Comparison of ENCODE assay signal across 17 cellular contexts in the genomic region with DNA sequence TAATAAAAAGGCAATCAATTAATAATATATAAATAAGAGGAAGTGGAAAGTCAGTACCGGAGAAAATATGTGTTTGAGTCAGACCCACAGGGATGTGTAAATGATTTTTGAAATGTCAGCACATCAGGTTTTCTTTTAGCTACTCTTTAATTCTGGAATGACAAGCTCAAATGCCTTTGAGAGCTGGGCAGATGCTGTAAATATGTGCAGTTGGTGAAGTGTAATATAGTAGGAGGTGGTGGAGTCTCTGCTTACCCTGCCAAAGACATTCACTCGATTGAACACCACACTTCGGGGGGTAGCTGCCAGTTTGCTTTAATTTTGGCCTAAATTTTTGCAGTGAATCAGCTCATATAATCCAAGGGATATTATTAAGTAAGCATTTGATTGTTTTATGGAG.
DNase-seq lines count a peak whose midpoint lies in the region; ATAC-seq and TF ChIP-seq lines count a peak whose summit lies in the region.
"Had no signal": no experiment of that assay in that cellular context is flagged by ENCODE, and none has a peak within 500 bp of the region (broad histone marks: within the 10 kb centered on the region; RNA-seq: fewer than 3 reads in every experiment).

No MANE protein-coding gene starts in this region.

- H2AFZ ChIP-seq in ACC112 (ENCODE audit: low read length, unreplicated experiment): no peak overlapping the region

- H3K4me1 ChIP-seq in ACC112 (ENCODE audit: control insufficient read depth, insufficient read depth, low read length, unreplicated experiment): peaks cover 31% of the 10 kb centered on the region
- H3K4me1 ChIP-seq in right lobe of liver: peaks cover 0 to 14% (median 1%) of the 10 kb centered on the region in 4 donors
- H3K4me1 ChIP-seq: BLaER1 had no signal

- H3K4me3 ChIP-seq in ACC112 (ENCODE audit: low read depth, low read length): no peak overlapping the region
- no peak overlapping the region for H3K4me3 ChIP-seq in right lobe of liver
- H3K4me3 ChIP-seq: BLaER1, thoracic aorta had no signal

- DNase-seq in Calu3 (no peak), cerebellar cortex (ENCODE audit: low spot score) (peak; percentile 36), iris pigment epithelial cell (ENCODE audit: low read depth) (peak; percentile 34), activated gamma-delta T cell treated with Interleukin-2 at 50 U/mL for 16 hours (no peak), right lobe of liver (no peak)
- DNase-seq in activated CD4-positive, CD25-positive, alpha-beta regulatory T cell treated with anti-CD3 and anti-CD28 coated beads, Interleukin-2, amount 50 U/mL, for 72 hours: no peak
- DNase-seq: activated CD8-positive, alpha-beta T cell treated with anti-CD3 and anti-CD28 coated beads, Interleukin-2, amount 10 ng/mL, durations not matched to agents 7 days and 5 days; activated T-cell treated with anti-CD3 and anti-CD28 coated beads, Interleukin-2, amount 50 U/mL, for 48 hours; central memory CD4-positive, alpha-beta T cell; endodermal cell; NK-92 treated with Interleukin-12 subunit alpha and Interleukin-12 subunit beta, amount 100 ng/mL, for 24 hours; T-helper 17 cell had no signal

- no peaks in the 10 kb centered on the region for H3K36me3 Mint-ChIP-seq in Calu3 (ENCODE audit: insufficient read depth, unreplicated experiment)
- H3K36me3 Mint-ChIP-seq: IgD-negative memory B cell had no signal

- no peaks in the 10 kb centered on the region for H3K9me3 Mint-ChIP-seq in Calu3 (ENCODE audit: low read depth, unreplicated experiment)
- H3K9me3 Mint-ChIP-seq: endodermal cell had no signal

- CTCF ChIA-PET in Calu3 (lab: Charles Lee): interaction anchor here (0.6 to 1.4 kb wide), 8 partner anchors 13 to 792 kb away, joined by 3 to 9 read pairs (median 4); no protein-coding TSS in a partner anchor

- no peaks in the 10 kb centered on the region for H3K9me3 ChIP-seq in right lobe of liver
- H3K9me3 ChIP-seq: BLaER1, thoracic aorta had no signal

- H3K27ac Mint-ChIP-seq in Calu3 (ENCODE audit: unreplicated experiment): peak overlapping the region; percentile 86
- H3K27ac Mint-ChIP-seq: activated CD8-positive, alpha-beta T cell treated with anti-CD3 and anti-CD28 coated beads, Interleukin-2, amount 10 ng/mL, durations not matched to agents 7 days and 5 days; T-helper 17 cell had no signal

- no TSS peak for BruUV-seq in Calu3 (replicated peaks; lab: Mats Ljungman, UMichigan)

- peaks cover 53% of the 10 kb centered on the region for H3K4me1 Mint-ChIP-seq in Calu3 (ENCODE audit: low read depth, unreplicated experiment)
- H3K4me1 Mint-ChIP-seq: IgD-negative memory B cell had no signal

- H3K27me3 ChIP-seq in ACC112 (ENCODE audit: insufficient read depth, low read length) (no peaks in the 10 kb centered on the region), right lobe of liver (no peaks in the 10 kb centered on the region)
- H3K27me3 ChIP-seq: BLaER1 had no signal

- intact Hi-C loops in Calu3 (cut with micrococcal nuclease; ENCODE audit: unreplicated experiment): no loop called here
- intact Hi-C loops in right lobe of liver (cut with DNase I): no loop called here

- H3K79me2 ChIP-seq in ACC112 (ENCODE audit: control insufficient read depth, insufficient read depth, low read length, unreplicated experiment): peaks cover 6% of the 10 kb centered on the region

- WGBS in right lobe of liver (ENCODE audit: insufficient coverage, low coverage, low lambda C conversion rate, missing lambda C conversion rate): 65% methylated on average over 3 of the region's 3 CpGs

- H3K27me3 Mint-ChIP-seq in Calu3 (ENCODE audit: unreplicated experiment): no peaks in the 10 kb centered on the region
- H3K27me3 Mint-ChIP-seq: IgD-negative memory B cell, T-helper 17 cell had no signal

- ATAC-seq in HG02885 (IDR thresholded peaks at IDR 0.05; ENCODE audit: poor library complexity, unreplicated experiment) (no peak), right lobe of liver (no peak)
- ATAC-seq: activated CD8-positive, alpha-beta T cell treated with anti-CD3 and anti-CD28 coated beads, Interleukin-2, amount 10 ng/mL, durations not matched to agents 7 days and 5 days; T-helper 17 cell had no signal

- peak overlapping the region; percentile 55 for H3K4me3 Mint-ChIP-seq in Calu3 (ENCODE audit: low read depth, unreplicated experiment)
- H3K4me3 Mint-ChIP-seq: activated CD8-positive, alpha-beta T cell treated with anti-CD3 and anti-CD28 coated beads, Interleukin-2, amount 10 ng/mL, durations not matched to agents 7 days and 5 days; endodermal cell; IgD-negative memory B cell; T-helper 17 cell had no signal

- peak overlapping the region; percentile 30; the same call in 1 of the 2 replicates for H3K27ac ChIP-seq in ACC112 (ENCODE audit: low read depth, low read length)
- H3K27ac ChIP-seq in right lobe of liver: no peak overlapping the region
- H3K27ac ChIP-seq: BLaER1 had no signal

- H3K36me3 ChIP-seq in ACC112 (ENCODE audit: insufficient read depth, low read length) (no peaks in the 10 kb centered on the region; the same call in 1 of the 2 replicates), right lobe of liver (no peaks in the 10 kb centered on the region)
- H3K36me3 ChIP-seq: BLaER1, thoracic aorta had no signal

- no peak for TF ChIP-seq POLR2A in right lobe of liver (IDR thresholded peaks at IDR 0.05)

- no peak for TF ChIP-seq CTCF in Calu3 (IDR thresholded peaks at IDR 0.05; ENCODE audit: unreplicated experiment)
- no peak for TF ChIP-seq CTCF in right lobe of liver (IDR thresholded peaks at IDR 0.05)

Comparison
In these comparisons a context has a peak if more than half of its experiments do, and no peak if none do; other contexts are left out.
1. DNase-seq: peak in cerebellar cortex (single experiment) and iris pigment epithelial cell (single experiment); none in Calu3 (single experiment), activated CD4-positive, CD25-positive, alpha-beta regulatory T cell treated with anti-CD3 and anti-CD28 coated beads, Interleukin-2, amount 50 U/mL, for 72 hours (single experiment), activated gamma-delta T cell treated with Interleukin-2 at 50 U/mL for 16 hours (single experiment) and right lobe of liver (0 of 3).